In the genomic region with DNA sequence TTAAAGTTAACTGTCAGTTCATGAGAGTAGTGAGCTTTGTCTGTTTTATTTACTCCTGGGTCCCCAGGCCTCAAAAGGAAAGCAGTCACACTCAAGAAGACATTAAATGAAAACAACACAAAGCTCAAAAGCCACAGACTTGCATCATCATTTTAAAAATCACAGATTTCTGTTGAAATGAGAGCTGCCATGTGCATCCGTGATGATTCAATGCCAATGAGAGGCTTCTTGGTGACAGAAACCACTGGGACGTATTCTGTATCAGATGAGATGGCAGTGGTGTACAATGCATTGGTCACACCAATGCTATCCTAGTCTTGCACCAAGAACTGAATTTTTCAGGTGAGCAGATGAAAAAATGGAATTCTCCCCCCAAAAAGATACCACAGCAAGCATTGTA, we compare ENCODE assay signal across 16 cellular contexts.
DNase-seq lines count a peak whose midpoint lies in the region; ATAC-seq and TF ChIP-seq lines count a peak whose summit lies in the region.
"Had no signal": no experiment of that assay in that cellular context is flagged by ENCODE, and none has a peak within 500 bp of the region (broad histone marks: within the 10 kb centered on the region; RNA-seq: fewer than 3 reads in every experiment).

No MANE protein-coding gene starts in this region.

- H3K27me3 ChIP-seq in GM23248 (replicated peaks; ENCODE audit: insufficient read depth), result no peaks in the 10 kb centered on the region
- no peaks in the 10 kb centered on the region for H3K27me3 ChIP-seq in OCI-LY1 (ENCODE audit: insufficient read depth, low read length)
- no peaks in the 10 kb centered on the region for H3K27me3 ChIP-seq in heart right ventricle
- H3K27me3 ChIP-seq: Peyer's patch, right atrium auricular region had no signal

- H3K27ac ChIP-seq in GM23248 (no peak overlapping the region), OCI-LY1 (ENCODE audit: low read depth, low read length, poor library complexity, severe bottlenecking) (peak overlapping the region; percentile 89), heart right ventricle (peak overlapping the region in 1 of 10 donors; percentile 26)
- H3K27ac ChIP-seq: neutrophil, Peyer's patch, right atrium auricular region had no signal

- DNase-seq in NOMO-1 (lab: John Stamatoyannopoulos, UW; ENCODE audit: unreplicated experiment in 2 of 2), result peak; percentile 25 to 80
- no peak for DNase-seq in NOMO-1 treated with dmso at 0.1 percent for 144 hours (lab: John Stamatoyannopoulos, UW; ENCODE audit: unreplicated experiment)
- DNase-seq in GM23248, result peak; percentile 42
- peak; percentile 13 for DNase-seq in kidney tubule cell (ENCODE audit: low spot score)
- no peak for DNase-seq in heart right ventricle
- no peak for DNase-seq in left lobe of liver (ENCODE audit: low spot score)
- no peak for DNase-seq in activated CD8-positive, alpha-beta memory T cell treated with anti-CD3 and anti-CD28 coated beads for 24 hours
- DNase-seq: activated CD4-positive, alpha-beta memory T cell treated with anti-CD3 and anti-CD28 coated beads for 36 hours; CD4-positive, alpha-beta memory T cell; effector memory CD4-positive, alpha-beta T cell; NCI-H2029 treated with DMSO at 0.1 percent for 48 hours; NCI-H510A; Peyer's patch had no signal

- no peaks in the 10 kb centered on the region for H3K9me3 ChIP-seq in GM23248 (ENCODE audit: low read depth)
- H3K9me3 ChIP-seq in OCI-LY1 (ENCODE audit: low read length), result no peaks in the 10 kb centered on the region
- no peaks in the 10 kb centered on the region for H3K9me3 ChIP-seq in heart right ventricle
- H3K9me3 ChIP-seq: neutrophil, Peyer's patch, right atrium auricular region had no signal

- H2AFZ ChIP-seq in GM23248 (no peak overlapping the region), OCI-LY1 (ENCODE audit: low read length) (no peak overlapping the region)

- H4K20me1 ChIP-seq in GM23248 (ENCODE audit: insufficient read depth), result no peaks in the 10 kb centered on the region
- no peaks in the 10 kb centered on the region for H4K20me1 ChIP-seq in OCI-LY1 (ENCODE audit: insufficient read depth, low read length)

- ATAC-seq in heart right ventricle (no peak), left lobe of liver (no peak)

- peaks cover 13% of the 10 kb centered on the region; the same call in 1 of the 2 replicates for H3F3A ChIP-seq in GM23248 (ENCODE audit: insufficient read depth)
- H3F3A ChIP-seq in OCI-LY1 (ENCODE audit: insufficient read depth, low read length), result no peaks in the 10 kb centered on the region

- intact Hi-C loops in heart right ventricle (cut with DNase I), result no loop called here

- no peaks in the 10 kb centered on the region for H3K79me2 ChIP-seq in GM23248 (ENCODE audit: insufficient read depth)
- H3K79me2 ChIP-seq in OCI-LY1 (ENCODE audit: insufficient read depth, low read length), result no peaks in the 10 kb centered on the region

- H3K9ac ChIP-seq in GM23248 (no peak overlapping the region), OCI-LY1 (ENCODE audit: low read length) (peak overlapping the region; percentile 47; the same call in 1 of the 2 replicates)

- peaks cover 11% of the 10 kb centered on the region for H3K4me1 ChIP-seq in GM23248 (ENCODE audit: insufficient read depth)
- peaks cover 52% of the 10 kb centered on the region for H3K4me1 ChIP-seq in OCI-LY1 (ENCODE audit: insufficient read depth, low read length, severe bottlenecking)
- H3K4me1 ChIP-seq in heart right ventricle, result peaks cover 0 to 35% (median 0%) of the 10 kb centered on the region in 9 donors
- H3K4me1 ChIP-seq: Peyer's patch, right atrium auricular region had no signal

- H3K9me2 ChIP-seq in GM23248 (ENCODE audit: insufficient read depth) (no peaks in the 10 kb centered on the region), OCI-LY1 (ENCODE audit: low read depth, low read length) (no peaks in the 10 kb centered on the region)

- in situ Hi-C loops in GM23248 (cut with MboI), result loop anchor here (25.0 kb wide), 1 partner anchor 567 kb away; a partner anchor contains a TSS

- no peak for TF ChIP-seq CTCF in OCI-LY1 (IDR thresholded peaks at IDR 0.05; ENCODE audit: low read length)
- TF ChIP-seq CTCF in heart right ventricle (IDR thresholded peaks at IDR 0.05), result no peak

- no peaks in the 10 kb centered on the region for H3K36me3 ChIP-seq in GM23248 (ENCODE audit: low read depth)
- H3K36me3 ChIP-seq in OCI-LY1 (ENCODE audit: insufficient read depth, low read length), result no peaks in the 10 kb centered on the region
- no peaks in the 10 kb centered on the region for H3K36me3 ChIP-seq in heart right ventricle
- H3K36me3 ChIP-seq: neutrophil, Peyer's patch, right atrium auricular region had no signal

- H3K4me2 ChIP-seq in GM23248 (ENCODE audit: unreplicated experiment) (no peak overlapping the region), OCI-LY1 (ENCODE audit: low read length) (no peak overlapping the region)

- WGBS in GM23248 (ENCODE audit: low coverage in 1 of 2, low lambda C conversion rate in 2 of 2, missing lambda C conversion rate in 2 of 2), 2 experiments, result 48 to 58% methylated on average over 2 of the region's 2 CpGs
- 88% methylated on average over 2 of the region's 2 CpGs for whole genome bisulfite sequencing in heart right ventricle, 2 donors

- H3K4me3 ChIP-seq in GM23248 (no peak overlapping the region), OCI-LY1 (ENCODE audit: low read depth, low read length, poor library complexity, severe bottlenecking) (no peak overlapping the region), heart right ventricle (no peak overlapping the region)
- H3K4me3 ChIP-seq: Peyer's patch, right atrium auricular region had no signal

Comparison
In these comparisons a context has a peak if more than half of its experiments do, and no peak if none do; other contexts are left out.
1. DNase-seq: peak in NOMO-1 (2 of 2), GM23248 (single experiment) and kidney tubule cell (single experiment); none in NOMO-1 treated with dmso at 0.1 percent for 144 hours (single experiment), heart right ventricle (0 of 2), left lobe of liver (single experiment) and activated CD8-positive, alpha-beta memory T cell treated with anti-CD3 and anti-CD28 coated beads for 24 hours (single experiment).